ENCODE assay signal across 8 cellular contexts in genomic region chr22:22753526-22754267, GRCh38.
DNase-seq lines count a peak whose midpoint lies in the region; ATAC-seq lines count a peak whose summit lies in the region.

No MANE protein-coding gene starts in this region.

- H3K9me3 Mint-ChIP-seq in IgD-negative memory B cell (no peaks in the 10 kb centered on the region), T-cell (no peaks in the 10 kb centered on the region), immature natural killer cell (no peaks in the 10 kb centered on the region)
- no peaks in the 10 kb centered on the region for H3K9me3 Mint-ChIP-seq in activated naive CD8-positive, alpha-beta T cell treated with anti-CD3 and anti-CD28 coated beads, Interleukin-2, amount 50 U/mL, for 24 hours

- H3K36me3 Mint-ChIP-seq in IgD-negative memory B cell: no peaks in the 10 kb centered on the region
- no peaks in the 10 kb centered on the region for H3K36me3 Mint-ChIP-seq in T-cell
- no peaks in the 10 kb centered on the region for H3K36me3 Mint-ChIP-seq in activated naive CD8-positive, alpha-beta T cell treated with anti-CD3 and anti-CD28 coated beads, Interleukin-2, amount 50 U/mL, for 24 hours (ENCODE audit: low read depth)
- H3K36me3 Mint-ChIP-seq in immature natural killer cell: peaks cover 0 to 4% (median 0%) of the 10 kb centered on the region in 3 donors

- peak; percentile 84 to 91 (median 88) for ATAC-seq in T-cell (replicated peaks in 1 of 4)
- ATAC-seq in activated naive CD8-positive, alpha-beta T cell treated with anti-CD3 and anti-CD28 coated beads, Interleukin-2, amount 50 U/mL, for 24 hours: peak; percentile 92
- ATAC-seq in GM19324 (IDR thresholded peaks at IDR 0.05; ENCODE audit: low FRiP score, unreplicated experiment): no peak

- CTCF ChIA-PET in T-cell (lab: Charles Lee): interaction anchor here (0.6 to 3.0 kb wide), 31 partner anchors 8 to 404 kb away, joined by 3 to 50 read pairs (median 4); no protein-coding TSS in a partner anchor

- POLR2A ChIA-PET in T-cell (lab: Charles Lee): interaction anchor here in 1 of 2 donors (0.6 kb wide), 1 partner anchor 57 kb away, joined by 3 read pairs; no protein-coding TSS in a partner anchor

- H3K4me3 Mint-ChIP-seq in IgD-negative memory B cell (peak overlapping the region in 1 of 4 donors; percentile 55), T-cell (peak overlapping the region in 2 of 3 donors; percentile 13 to 52), immature natural killer cell (peak overlapping the region; percentile 31 to 54 (median 38))
- no peak overlapping the region for H3K4me3 Mint-ChIP-seq in activated naive CD8-positive, alpha-beta T cell treated with anti-CD3 and anti-CD28 coated beads, Interleukin-2, amount 50 U/mL, for 24 hours

- peak overlapping the region in 2 of 3 donors; percentile 14 to 31 for H3K27ac Mint-ChIP-seq in IgD-negative memory B cell
- H3K27ac Mint-ChIP-seq in T-cell: peak overlapping the region; percentile 96 to 99
- peak overlapping the region; percentile 17 for H3K27ac Mint-ChIP-seq in activated naive CD8-positive, alpha-beta T cell treated with anti-CD3 and anti-CD28 coated beads, Interleukin-2, amount 50 U/mL, for 24 hours
- peak overlapping the region; percentile 76 to 100 (median 94) for H3K27ac Mint-ChIP-seq in immature natural killer cell

- H3K27me3 Mint-ChIP-seq in IgD-negative memory B cell (peaks cover 2% of the 10 kb centered on the region), T-cell (no peaks in the 10 kb centered on the region), immature natural killer cell (ENCODE audit: low read depth in 3 of 3) (peaks cover 0 to 5% (median 1%) of the 10 kb centered on the region in 3 donors)
- H3K27me3 Mint-ChIP-seq in activated naive CD8-positive, alpha-beta T cell treated with anti-CD3 and anti-CD28 coated beads, Interleukin-2, amount 50 U/mL, for 24 hours: no peaks in the 10 kb centered on the region

- DNase-seq in EH (ENCODE audit: low read depth): peak; percentile 42
- peak; percentile 61 to 85 (median 78) for DNase-seq in T-cell
- peak; percentile 78 for DNase-seq in activated naive CD8-positive, alpha-beta T cell treated with anti-CD3 and anti-CD28 coated beads, Interleukin-2, amount 50 U/mL, for 24 hours
- peak; percentile 75 to 80 (median 75) for DNase-seq in immature natural killer cell
- DNase-seq in stimulated activated CD4-positive, alpha-beta T cell treated with anti-CD3 and anti-CD28 coated beads, Interleukin-4, amount 100 ng/mL, for 4 hours: peak; percentile 69 to 70
- no peak for DNase-seq in mesenteric fat pad (ENCODE audit: low spot score)

- peaks cover 9 to 21% (median 18%) of the 10 kb centered on the region in 3 donors for H3K4me1 Mint-ChIP-seq in IgD-negative memory B cell
- peaks cover 38 to 60% (median 40%) of the 10 kb centered on the region in 3 donors for H3K4me1 Mint-ChIP-seq in T-cell
- H3K4me1 Mint-ChIP-seq in activated naive CD8-positive, alpha-beta T cell treated with anti-CD3 and anti-CD28 coated beads, Interleukin-2, amount 50 U/mL, for 24 hours: peaks cover 27% of the 10 kb centered on the region
- H3K4me1 Mint-ChIP-seq in immature natural killer cell: peaks cover 72 to 91% of the 10 kb centered on the region in 2 donors

Comparison
In these comparisons a context has a peak if more than half of its experiments do, and no peak if none do; other contexts are left out.
1. H3K27ac Mint-ChIP-seq: peak in every context shown above with its lines; median percentile 98 in T-cell; 94 in immature natural killer cell; 22 in IgD-negative memory B cell; 17 in activated naive CD8-positive, alpha-beta T cell treated with anti-CD3 and anti-CD28 coated beads, Interleukin-2, amount 50 U/mL, for 24 hours.